ENCODE assay signal across 19 cellular contexts in the genomic region with DNA sequence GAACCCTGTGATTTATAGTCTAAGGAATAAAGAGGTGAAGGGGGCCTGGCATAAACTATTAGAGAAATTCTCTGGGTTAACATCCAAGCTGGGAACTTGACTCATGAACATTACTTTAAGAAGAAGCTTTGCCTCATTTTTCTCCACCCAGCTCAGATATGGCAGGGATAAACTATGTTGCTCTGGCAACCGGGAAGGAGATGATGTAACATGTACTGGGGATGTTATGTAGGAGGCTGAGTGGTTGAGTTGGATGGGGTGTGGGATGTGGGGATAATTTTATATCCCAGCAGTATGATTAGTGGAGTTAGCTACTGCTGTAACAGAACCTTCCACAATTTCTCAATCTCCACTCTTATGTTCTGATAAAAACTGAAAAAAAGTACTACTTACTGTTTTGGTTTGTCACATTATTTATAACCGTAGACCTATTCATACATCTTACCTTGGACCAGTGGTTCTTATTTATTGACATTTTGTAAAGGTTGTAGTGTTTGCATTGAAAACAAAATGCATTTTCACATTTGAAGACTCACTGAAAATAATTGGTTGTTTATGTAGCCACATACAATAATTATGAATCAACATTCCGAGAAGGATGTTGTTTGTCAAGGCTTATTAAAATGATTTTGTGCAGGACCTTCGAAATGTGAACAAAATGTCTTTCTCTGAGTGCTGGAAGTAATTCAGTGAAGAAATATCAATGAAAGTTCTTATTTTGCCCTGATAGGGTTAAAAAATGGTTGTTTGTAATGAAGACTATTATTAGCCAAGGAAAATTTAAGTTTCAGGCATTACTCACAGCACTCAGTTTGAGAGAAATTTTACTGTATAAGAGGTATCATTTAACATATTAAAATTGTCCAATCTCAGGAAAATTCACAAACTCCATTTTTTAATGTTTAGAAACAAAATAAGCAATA. TPM values are rescaled to one million over a fixed set of nuclear protein-coding genes. Genes with fewer than 3 reads are reported as not detected.
A peak's percentile ranks its signal among the peaks of the same experiment; 100 is the strongest.
DNase-seq lines count a peak whose midpoint lies in the region; TF ChIP-seq lines count a peak whose summit lies in the region.
"Had no signal": no experiment of that assay in that cellular context is flagged by ENCODE, and none has a peak within 500 bp of the region (broad histone marks: within the 10 kb centered on the region; RNA-seq: fewer than 3 reads in every experiment).

No MANE protein-coding gene starts in this region.

- H3K27ac Mint-ChIP-seq in HFFc6 = peak overlapping the region; percentile 90
- no peak overlapping the region for H3K27ac Mint-ChIP-seq in activated CD4-positive, alpha-beta T cell treated with anti-CD3 and anti-CD28 coated beads, Interleukin-2, amount 10 ng/mL, durations not matched to agents 7 days and 5 days
- H3K27ac Mint-ChIP-seq: activated naive CD8-positive, alpha-beta T cell treated with anti-CD3 and anti-CD28 coated beads, Interleukin-2, amount 10 ng/mL, durations not matched to agents 7 days and 5 days; T-cell had no signal

- H3K4me1 ChIP-seq in mammary epithelial cell (ENCODE audit: insufficient read depth, low read length) = no peaks in the 10 kb centered on the region
- H3K4me1 ChIP-seq: pancreas, Peyer's patch had no signal

- DNase-seq in AG04449 (ENCODE audit: low read depth, low spot score) (peak; percentile 83), HFFc6 (peak; percentile 90), mammary epithelial cell (peak; percentile 3), iris pigment epithelial cell (ENCODE audit: low read depth) (peak; percentile 95), G401 (ENCODE audit: low spot score) (no peak), SIG-M5 (lab: John Stamatoyannopoulos, UW) (no peak)
- no peak for DNase-seq in activated effector memory CD4-positive, alpha-beta T cell treated with anti-CD3 and anti-CD28 coated beads, Interleukin-2, amount 50 U/mL, for 16 hours
- no peak for DNase-seq in activated CD4-positive, alpha-beta T cell treated with anti-CD3 and anti-CD28 coated beads, Interleukin-2, amount 10 ng/mL, durations not matched to agents 7 days and 5 days
- DNase-seq: activated naive CD8-positive, alpha-beta T cell treated with anti-CD3 and anti-CD28 coated beads, Interleukin-2, amount 10 ng/mL, durations not matched to agents 7 days and 5 days; activated T-cell treated with anti-CD3 and anti-CD28 coated beads for 4 hours; NCI-H526 treated with DMSO at 0.1 percent for 48 hours; pancreas; Peyer's patch; T-cell had no signal

- no peaks in the 10 kb centered on the region for H3K27me3 ChIP-seq in mammary epithelial cell (ENCODE audit: insufficient read depth, low read length)
- H3K27me3 ChIP-seq: dorsolateral prefrontal cortex, pancreas, Peyer's patch had no signal

- H3K4me1 Mint-ChIP-seq in HFFc6 (ENCODE audit: low read depth) = peaks cover 44% of the 10 kb centered on the region
- H3K4me1 Mint-ChIP-seq in activated CD4-positive, alpha-beta T cell treated with anti-CD3 and anti-CD28 coated beads, Interleukin-2, amount 10 ng/mL, durations not matched to agents 7 days and 5 days = peaks cover 8% of the 10 kb centered on the region
- H3K4me1 Mint-ChIP-seq: activated naive CD8-positive, alpha-beta T cell treated with anti-CD3 and anti-CD28 coated beads, Interleukin-2, amount 10 ng/mL, durations not matched to agents 7 days and 5 days; T-cell had no signal

- peak overlapping the region; percentile 31 for H3K4me3 Mint-ChIP-seq in HFFc6
- H3K4me3 Mint-ChIP-seq in activated CD4-positive, alpha-beta T cell treated with anti-CD3 and anti-CD28 coated beads, Interleukin-2, amount 10 ng/mL, durations not matched to agents 7 days and 5 days = no peak overlapping the region
- H3K4me3 Mint-ChIP-seq: activated naive CD8-positive, alpha-beta T cell treated with anti-CD3 and anti-CD28 coated beads, Interleukin-2, amount 10 ng/mL, durations not matched to agents 7 days and 5 days; mesothelial cell of epicardium; T-cell had no signal

- CTCF ChIA-PET in AG04449 (lab: Yijun Ruan, JAX) = interaction anchor here (1.0 kb wide), 1 partner anchor 35 kb away, joined by 5 read pairs; no protein-coding TSS in a partner anchor
- CTCF ChIA-PET in mammary epithelial cell (lab: Charles Lee; ENCODE audit: low non-redundant PET) = no interaction called here
- CTCF ChIA-PET in activated CD4-positive, alpha-beta T cell treated with anti-CD3 and anti-CD28 coated beads, Interleukin-2, amount 10 ng/mL, durations not matched to agents 7 days and 5 days (lab: Charles Lee) = no interaction called here

- dilution Hi-C loops in mammary epithelial cell (cut with HindIII; ENCODE audit: low sequenced_read_pairs) = no loop called here

- no TSS peak for BruUV-seq in mammary epithelial cell (replicated peaks; lab: Mats Ljungman, UMichigan)

- WGBS in mammary epithelial cell (ENCODE audit: low coverage, missing lambda C conversion rate) = 59% methylated on average over 4 of the region's 4 CpGs

- H4K20me1 ChIP-seq in mammary epithelial cell (ENCODE audit: insufficient read depth, low read length) = no peaks in the 10 kb centered on the region

- no peak overlapping the region for H3K4me3 ChIP-seq in AG04449 (ENCODE audit: low read depth, low read length)
- no peak overlapping the region for H3K4me3 ChIP-seq in mammary epithelial cell (replicated peaks in 1 of 3; ENCODE audit: insufficient read depth in 1 of 3, low read depth in 2 of 3, low read length in 3 of 3)
- H3K4me3 ChIP-seq: dorsolateral prefrontal cortex, pancreas, Peyer's patch, thoracic aorta had no signal

- no peaks in the 10 kb centered on the region for H3K79me2 ChIP-seq in mammary epithelial cell (ENCODE audit: insufficient read depth, low read length)

- H3K4me2 ChIP-seq in mammary epithelial cell (ENCODE audit: insufficient read depth, low read depth, low read length) = no peak overlapping the region

- no peaks in the 10 kb centered on the region for H3K36me3 ChIP-seq in mammary epithelial cell (ENCODE audit: insufficient read depth, low read length)
- H3K36me3 ChIP-seq: pancreas, Peyer's patch, thoracic aorta had no signal

- POLR2A ChIA-PET in AG04449 (lab: Yijun Ruan, JAX) = interaction anchor here (2.0 kb wide), 1 partner anchor 35 kb away, joined by 13 read pairs; a partner anchor contains a TSS
- POLR2A ChIA-PET in activated CD4-positive, alpha-beta T cell treated with anti-CD3 and anti-CD28 coated beads, Interleukin-2, amount 10 ng/mL, durations not matched to agents 7 days and 5 days (lab: Charles Lee) = no interaction called here

- intact Hi-C loops in mammary epithelial cell (cut with micrococcal nuclease) = no loop called here

- in situ Hi-C loops in mammary epithelial cell (cut with MboI; ENCODE audit: low sequenced_read_pairs in 2 of 2) (no loop called here), G401 (cut with HindIII; ENCODE audit: low sequenced_read_pairs) (no loop called here)

- TF ChIP-seq CTCF in AG04449 (IDR thresholded peaks at IDR 0.05; ENCODE audit: insufficient read depth, low read length, missing control alignments) (no peak), HFFc6 (IDR thresholded peaks at IDR 0.05) (no peak), mammary epithelial cell (conservative IDR thresholded peaks at IDR 0.05 in 1 of 2, IDR thresholded peaks at IDR 0.05 in 1 of 2; ENCODE audit: extremely low read depth in 1 of 2, insufficient read depth in 1 of 2, low read depth in 1 of 2, low read length in 2 of 2) (no peak)

- H3K9ac ChIP-seq in mammary epithelial cell (ENCODE audit: insufficient read depth, low read length) = no peak overlapping the region

- no peaks in the 10 kb centered on the region; the same call in 1 of the 2 replicates for H3K27me3 Mint-ChIP-seq in HFFc6 (ENCODE audit: insufficient read depth)
- no peaks in the 10 kb centered on the region for H3K27me3 Mint-ChIP-seq in activated CD4-positive, alpha-beta T cell treated with anti-CD3 and anti-CD28 coated beads, Interleukin-2, amount 10 ng/mL, durations not matched to agents 7 days and 5 days

- no peaks in the 10 kb centered on the region for H3K9me3 Mint-ChIP-seq in HFFc6
- H3K9me3 Mint-ChIP-seq in activated CD4-positive, alpha-beta T cell treated with anti-CD3 and anti-CD28 coated beads, Interleukin-2, amount 10 ng/mL, durations not matched to agents 7 days and 5 days = no peaks in the 10 kb centered on the region
- H3K9me3 Mint-ChIP-seq: activated naive CD8-positive, alpha-beta T cell treated with anti-CD3 and anti-CD28 coated beads, Interleukin-2, amount 10 ng/mL, durations not matched to agents 7 days and 5 days had no signal

- H3K9me3 ChIP-seq in mammary epithelial cell (replicated peaks; ENCODE audit: insufficient read depth, low read length) = no peaks in the 10 kb centered on the region
- H3K9me3 ChIP-seq: pancreas, thoracic aorta had no signal

- no peak overlapping the region for H2AFZ ChIP-seq in mammary epithelial cell (ENCODE audit: low read depth, low read length)

- no peak overlapping the region for H3K27ac ChIP-seq in mammary epithelial cell (ENCODE audit: insufficient read depth, low read depth, low read length)
- H3K27ac ChIP-seq: pancreas, Peyer's patch, thoracic aorta had no signal

- H3K36me3 Mint-ChIP-seq in HFFc6 (ENCODE audit: low read depth) = no peaks in the 10 kb centered on the region; the same call in 1 of the 2 replicates
- no peaks in the 10 kb centered on the region for H3K36me3 Mint-ChIP-seq in activated CD4-positive, alpha-beta T cell treated with anti-CD3 and anti-CD28 coated beads, Interleukin-2, amount 10 ng/mL, durations not matched to agents 7 days and 5 days (ENCODE audit: low read depth)
- H3K36me3 Mint-ChIP-seq: activated naive CD8-positive, alpha-beta T cell treated with anti-CD3 and anti-CD28 coated beads, Interleukin-2, amount 10 ng/mL, durations not matched to agents 7 days and 5 days; mesothelial cell of epicardium; T-cell had no signal

RNA-seq across cellular contexts. Expression of a gene that starts 1.3 kb away (rescaled TPM):
- total RNA-seq in HFFc6 (2021; fragmentation: NEBNext Ultra II Directional; extraction: Animal tissue kit (Norgen Biotek cat#: 25700)) = not detected
- total RNA-seq in mammary epithelial cell = under 1 TPM in 1 of 2 donors, not detected in 1; 0.17 TPM
- polyA plus RNA-seq in mammary epithelial cell = not detected
- not detected for polyA minus RNA-seq in mammary epithelial cell
- total RNA-seq in G401 (2014; rRNA removed; shearing (Covaris generic)) = not detected in 2 replicates
- total RNA-seq in activated CD4-positive, alpha-beta T cell treated with anti-CD3 and anti-CD28 coated beads, Interleukin-2, amount 10 ng/mL, durations not matched to agents 7 days and 5 days = not detected
- total RNA-seq: A673; activated naive CD8-positive, alpha-beta T cell treated with anti-CD3 and anti-CD28 coated beads, Interleukin-2, amount 10 ng/mL, durations not matched to agents 7 days and 5 days; dorsolateral prefrontal cortex; frontal cortex; mesothelial cell of epicardium; pancreas; Peyer's patch; T-cell; thoracic aorta had no signal
- polyA plus RNA-seq: pancreas had no signal

RNA-seq across cellular contexts. Expression of a gene that starts 18.3 kb away (rescaled TPM):
- total RNA-seq in HFFc6 (2021; fragmentation: NEBNext Ultra II Directional; extraction: Animal tissue kit (Norgen Biotek cat#: 25700)) = not detected
- not detected for total RNA-seq in mammary epithelial cell
- not detected for polyA plus RNA-seq in mammary epithelial cell
- polyA minus RNA-seq in mammary epithelial cell = not detected
- not detected in 2 replicates for total RNA-seq in G401 (2014; rRNA removed; shearing (Covaris generic))
- total RNA-seq in activated CD4-positive, alpha-beta T cell treated with anti-CD3 and anti-CD28 coated beads, Interleukin-2, amount 10 ng/mL, durations not matched to agents 7 days and 5 days = not detected
- total RNA-seq: A673; activated naive CD8-positive, alpha-beta T cell treated with anti-CD3 and anti-CD28 coated beads, Interleukin-2, amount 10 ng/mL, durations not matched to agents 7 days and 5 days; frontal cortex; mesothelial cell of epicardium; pancreas; Peyer's patch; T-cell; thoracic aorta had no signal
- polyA plus RNA-seq: pancreas had no signal

RNA-seq across cellular contexts. Expression of a gene that starts 34.4 kb away (rescaled TPM):
- 10 to 100 TPM; 57.1 to 90.3 (median 65.1) TPM for total RNA-seq in HFFc6 (2021; fragmentation: NEBNext Ultra II Directional; extraction: Animal tissue kit (Norgen Biotek cat#: 25700))
- 10 to 100 TPM; 37.5 to 62.7 TPM for total RNA-seq in mammary epithelial cell
- 24.3 TPM for polyA plus RNA-seq in mammary epithelial cell
- polyA minus RNA-seq in mammary epithelial cell = 70.9 TPM
- total RNA-seq in G401 (2014; rRNA removed; shearing (Covaris generic)) = 32.3 and 33.7 TPM in 2 replicates
- total RNA-seq in activated CD4-positive, alpha-beta T cell treated with anti-CD3 and anti-CD28 coated beads, Interleukin-2, amount 10 ng/mL, durations not matched to agents 7 days and 5 days = 10 to 100 TPM; 14.6 to 15.5 TPM

Comparison
In these comparisons a context has a peak if more than half of its experiments do, and no peak if none do; other contexts are left out.
1. DNase-seq: peak in AG04449 (single experiment), HFFc6 (single experiment), mammary epithelial cell (single experiment) and iris pigment epithelial cell (single experiment); none in G401 (single experiment), activated effector memory CD4-positive, alpha-beta T cell treated with anti-CD3 and anti-CD28 coated beads, Interleukin-2, amount 50 U/mL, for 16 hours (single experiment), SIG-M5 (single experiment) and activated CD4-positive, alpha-beta T cell treated with anti-CD3 and anti-CD28 coated beads, Interleukin-2, amount 10 ng/mL, durations not matched to agents 7 days and 5 days (single experiment).